ENCODE assay signal across 22 cellular contexts in the genomic region with DNA sequence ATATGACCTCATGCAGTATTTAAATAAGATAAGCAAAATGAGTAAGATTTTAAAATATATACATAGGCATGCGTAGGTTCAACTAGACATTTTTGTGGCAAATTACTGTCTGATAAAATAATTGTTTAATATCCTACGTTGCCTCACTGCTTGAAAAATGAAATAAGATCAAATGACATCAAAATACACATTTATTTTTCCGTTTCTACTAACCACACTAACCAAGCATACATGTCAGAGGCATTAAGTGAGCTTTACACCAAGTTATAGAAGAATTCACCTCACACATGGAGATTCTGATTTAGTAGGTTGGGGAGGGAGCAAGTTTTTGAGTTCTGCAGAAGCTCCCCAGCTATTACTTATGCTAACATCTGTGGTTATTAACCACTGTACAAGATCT.
"Had no signal": no experiment of that assay in that cellular context is flagged by ENCODE, and none has a peak within 500 bp of the region (broad histone marks: within the 10 kb centered on the region; RNA-seq: fewer than 3 reads in every experiment).

No MANE protein-coding gene starts in this region.

- FAIRE-seq: islet of Langerhans, keratinocyte had no signal

- H3K27ac ChIP-seq: coronary artery, dorsolateral prefrontal cortex, esophagus muscularis mucosa, foreskin keratinocyte, gastrocnemius medialis, heart right ventricle, left lung, lower lobe of right lung had no signal

- ATAC-seq: foreskin keratinocyte; gastrocnemius medialis; heart right ventricle; left cardiac atrium; left lung; left ventricle myocardium superior; lower lobe of right lung; mucosa of descending colon; naive thymus-derived CD8-positive, alpha-beta T cell had no signal

- H3K9me3 ChIP-seq: esophagus muscularis mucosa, gastrocnemius medialis, heart right ventricle, left lung, lower lobe of right lung, mucosa of descending colon had no signal

- H3K4me3 ChIP-seq: coronary artery, dorsolateral prefrontal cortex, esophagus muscularis mucosa, gastrocnemius medialis, heart right ventricle, left lung, lower lobe of right lung, mucosa of descending colon had no signal

- H3K4me1 ChIP-seq: esophagus muscularis mucosa, foreskin keratinocyte, gastrocnemius medialis, left lung, lower lobe of right lung had no signal

- DNase-seq: dermis blood vessel endothelial cell; dorsolateral prefrontal cortex; effector CD4-positive, alpha-beta T cell; effector memory CD4-positive, alpha-beta T cell; foreskin keratinocyte; gastrocnemius medialis; glutamatergic neuron; head of caudate nucleus; heart right ventricle; hippocampal formation; left cardiac atrium; left lung; left ventricle myocardium superior; lower lobe of right lung; mesenchymal stem cell; mucosa of descending colon; naive B cell; naive thymus-derived CD8-positive, alpha-beta T cell had no signal

- H3K27me3 ChIP-seq: dorsolateral prefrontal cortex, esophagus muscularis mucosa, foreskin keratinocyte, gastrocnemius medialis, heart right ventricle, left lung had no signal
